1 cellular context compared by ENCODE assay signal in genomic region chr1:92831762-92832536, GRCh38.
A peak's percentile ranks its signal among the peaks of the same experiment; 100 is the strongest.
TF ChIP-seq lines count a peak whose summit lies in the region.

Gene RPL5 (plus strand): TSS chr1:92832040. CDS start chr1:92832115, 75 bp downstream.

TF ChIP-seq in HepG2, 621 proteins besides CTCF, POLR2A, EP300 and RAD21 (continued from another document and continues in another):
- TF ChIP-seq ETV5 (CRISPR knock-in tag; IDR thresholded peaks at IDR 0.05; ENCODE audit: borderline replicate concordance) (peak; percentile 52; the same call in 1 of the 2 replicates), MAF1 (CRISPR knock-in tag; IDR thresholded peaks at IDR 0.05; ENCODE audit: borderline replicate concordance) (peak; percentile 92), ZNF609 (CRISPR knock-in tag; IDR thresholded peaks at IDR 0.05; ENCODE audit: borderline replicate concordance) (peak; percentile 74; the same call in 1 of the 2 replicates), FOXP1 (IDR thresholded peaks at IDR 0.05) (no peak), FOXP1 (CRISPR knock-in tag; IDR thresholded peaks at IDR 0.05) (no peak), ZNF512 (CRISPR knock-in tag; IDR thresholded peaks at IDR 0.05) (0 out of 2 replicates have a peak, but pooled peaks have one; percentile 79), MAFK (conservative IDR thresholded peaks at IDR 0.05 in 1 of 2, IDR thresholded peaks at IDR 0.05 in 1 of 2; ENCODE audit: low read length in 2 of 2) (no peak), ZNF251 (CRISPR knock-in tag; IDR thresholded peaks at IDR 0.05) (no peak), ZNF513 (CRISPR knock-in tag; conservative IDR thresholded peaks at IDR 0.05) (no peak), MEF2D (CRISPR knock-in tag; IDR thresholded peaks at IDR 0.05) (peak; percentile 93), KDM4B (CRISPR knock-in tag; IDR thresholded peaks at IDR 0.05) (peak; percentile 55; the same call in 1 of the 2 replicates), AGO2 (optimal IDR thresholded peaks at IDR 0.05; ENCODE audit: low read depth, low read length) (peak; percentile 98), CBFB (CRISPR knock-in tag; IDR thresholded peaks at IDR 0.05) (peak; percentile 90), EEA1 (CRISPR knock-in tag; IDR thresholded peaks at IDR 0.05; ENCODE audit: borderline replicate concordance) (no peak), ZNF101 (CRISPR knock-in tag; IDR thresholded peaks at IDR 0.05; ENCODE audit: borderline replicate concordance, low read depth) (no peak), ATF7 (IDR thresholded peaks at IDR 0.05) (0 out of 2 replicates have a peak, but pooled peaks have one; percentile 27), ATF7 (CRISPR knock-in tag; IDR thresholded peaks at IDR 0.05) (peak; percentile 63; the same call in 1 of the 2 replicates), TGIF2 (CRISPR knock-in tag; IDR thresholded peaks at IDR 0.05) (peak; percentile 94), SRF (IDR thresholded peaks at IDR 0.05; ENCODE audit: low read depth, low read length) (0 out of 2 replicates have a peak, but pooled peaks have one; percentile 5), ARHGAP35 (CRISPR knock-in tag; IDR thresholded peaks at IDR 0.05; ENCODE audit: borderline replicate concordance) (peak; percentile 96), HNRNPK (IDR thresholded peaks at IDR 0.05; ENCODE audit: low read depth, low read length, poor library complexity, severe bottlenecking) (no peak), TCF12 (IDR thresholded peaks at IDR 0.05) (no peak), TCF12 (CRISPR knock-in tag; IDR thresholded peaks at IDR 0.05) (peak; percentile 77; the same call in 1 of the 2 replicates), ZNF280B (CRISPR knock-in tag; IDR thresholded peaks at IDR 0.05; ENCODE audit: borderline replicate concordance) (peak; percentile 94; the same call in 1 of the 2 replicates), SIN3A (IDR thresholded peaks at IDR 0.05; ENCODE audit: borderline replicate concordance, low read depth, low read length) (peak; percentile 73; the same call in 1 of the 2 replicates), RBAK (CRISPR knock-in tag; IDR thresholded peaks at IDR 0.05) (no peak), ZNF672 (CRISPR knock-in tag; IDR thresholded peaks at IDR 0.05) (0 out of 2 replicates have a peak, but pooled peaks have one; percentile 71), NFATC3 (CRISPR knock-in tag; IDR thresholded peaks at IDR 0.05) (peak; percentile 94; the same call in 1 of the 2 replicates), ZNF10 (CRISPR knock-in tag; IDR thresholded peaks at IDR 0.05; ENCODE audit: borderline replicate concordance, low read depth) (no peak), ZFYVE20 (CRISPR knock-in tag; IDR thresholded peaks at IDR 0.05; ENCODE audit: borderline replicate concordance, low read depth) (0 out of 2 replicates have a peak, but pooled peaks have one; percentile 79), FOXP4 (CRISPR knock-in tag; IDR thresholded peaks at IDR 0.05) (peak; percentile 75), MBNL3 (CRISPR knock-in tag; conservative IDR thresholded peaks at IDR 0.05) (no peak), RERE (CRISPR knock-in tag; IDR thresholded peaks at IDR 0.05; ENCODE audit: low read depth) (peak; percentile 20; the same call in 1 of the 2 replicates), SNAPC2 (CRISPR knock-in tag; IDR thresholded peaks at IDR 0.05) (0 out of 2 replicates have a peak, but pooled peaks have one; percentile 31), ATF5 (CRISPR knock-in tag; IDR thresholded peaks at IDR 0.05; ENCODE audit: low read depth) (peak; percentile 78; the same call in 1 of the 2 replicates), TAF15 (IDR thresholded peaks at IDR 0.05; ENCODE audit: low read depth, low read length, poor library complexity, severe bottlenecking) (peak; percentile 88), ZNF430 (CRISPR knock-in tag; IDR thresholded peaks at IDR 0.05) (peak; percentile 95), ZZZ3 (CRISPR knock-in tag; IDR thresholded peaks at IDR 0.05; ENCODE audit: borderline replicate concordance) (peak; percentile 100), KLF13 (CRISPR knock-in tag; IDR thresholded peaks at IDR 0.05) (peak; percentile 98), SMC3 (IDR thresholded peaks at IDR 0.05; ENCODE audit: low read length) (peak; percentile 41; the same call in 1 of the 2 replicates), ZNF207 (IDR thresholded peaks at IDR 0.05; ENCODE audit: borderline replicate concordance) (no peak), ZNF337 (CRISPR knock-in tag; IDR thresholded peaks at IDR 0.05; ENCODE audit: borderline replicate concordance, low read depth) (no peak; the same call in 1 of the 2 replicates)
